In genomic region chr17:76255801-76256429, GRCh38 we compare ENCODE assay signal across 1 cellular context.
A peak's percentile ranks its signal among the peaks of the same experiment; 100 is the strongest.
TF ChIP-seq lines count a peak whose summit lies in the region.

No MANE protein-coding gene starts in this region.

TF ChIP-seq in GM12878, 131 proteins besides CTCF, POLR2A, EP300 and RAD21:
- TF ChIP-seq BMI1 (IDR thresholded peaks at IDR 0.05; ENCODE audit: borderline replicate concordance) (no peak), ZBTB40 (IDR thresholded peaks at IDR 0.05; ENCODE audit: borderline replicate concordance) (0 out of 2 replicates have a peak, but pooled peaks have one; percentile 47), CHD2 (IDR thresholded peaks at IDR 0.05; ENCODE audit: borderline replicate concordance, low read depth, low read length) (no peak)
